ENCODE assay signal across 11 cellular contexts in the genomic region with DNA sequence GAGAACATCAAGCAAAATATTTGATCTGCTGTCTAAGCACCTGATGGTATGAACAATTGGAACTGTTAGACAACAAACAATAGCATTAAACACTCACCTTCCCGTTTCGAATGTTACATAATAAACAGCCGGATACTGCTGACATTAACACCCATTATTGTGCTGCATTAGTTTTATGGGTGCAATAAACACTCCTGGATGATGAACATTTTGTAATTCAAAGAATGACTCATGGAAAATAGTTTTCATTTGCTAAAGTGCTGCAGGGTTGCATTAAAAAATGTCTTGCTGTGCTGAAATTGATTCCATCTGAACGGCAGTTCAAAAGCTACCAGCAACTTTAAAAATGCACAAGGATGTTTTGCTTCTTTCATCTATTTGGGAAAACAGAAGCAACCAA.
DNase-seq lines count a peak whose midpoint lies in the region; ATAC-seq and TF ChIP-seq lines count a peak whose summit lies in the region.
"Had no signal": no experiment of that assay in that cellular context is flagged by ENCODE, and none has a peak within 500 bp of the region (broad histone marks: within the 10 kb centered on the region; RNA-seq: fewer than 3 reads in every experiment).

No MANE protein-coding gene starts in this region.

- peaks cover 47% of the 10 kb centered on the region for H3K4me1 ChIP-seq in osteoblast (ENCODE audit: insufficient read depth, low read length)

- H3K27ac Mint-ChIP-seq in activated naive CD8-positive, alpha-beta T cell treated with anti-CD3 and anti-CD28 coated beads, Interleukin-2, amount 50 U/mL, for 24 hours: no peak overlapping the region

- H3K9me3 ChIP-seq in osteoblast (ENCODE audit: low read depth, low read length): no peaks in the 10 kb centered on the region

- peak; percentile 6 for DNase-seq in ELR (ENCODE audit: low read depth)
- peak; percentile 29 for DNase-seq in NCI-H146 treated with DMSO at 0.1 percent for 48 hours (lab: John Stamatoyannopoulos, UW; ENCODE audit: unreplicated experiment)
- DNase-seq in astrocyte of the spinal cord (ENCODE audit: low read depth, low spot score): peak; percentile 63
- DNase-seq in osteoblast (ENCODE audit: insufficient read length, low spot score, missing footprints): no peak
- no peak for DNase-seq in cardiac septum (ENCODE audit: low spot score)
- no peak for DNase-seq in activated naive CD8-positive, alpha-beta T cell treated with anti-CD3 and anti-CD28 coated beads, Interleukin-2, amount 50 U/mL, for 24 hours
- DNase-seq in ureter (ENCODE audit: low spot score): no peak
- DNase-seq: activated CD4-positive, alpha-beta T cell treated with anti-CD3 and anti-CD28 coated beads, Interleukin-2, amount 50 U/mL, for 48 hours; IMR-90; T1000 had no signal

- H3K4me2 ChIP-seq in osteoblast (ENCODE audit: insufficient read depth, low read length): no peak overlapping the region

- peak overlapping the region; percentile 98 for H3K27ac ChIP-seq in osteoblast (ENCODE audit: low read depth, low read length)

- H2AFZ ChIP-seq in osteoblast (ENCODE audit: low read length): no peak overlapping the region

- intact Hi-C loops in cardiac septum (cut with DNase I): no loop called here

- TF ChIP-seq CTCF in astrocyte of the spinal cord (IDR thresholded peaks at IDR 0.05; ENCODE audit: low read depth, low read length) (no peak), osteoblast (IDR thresholded peaks at IDR 0.05; ENCODE audit: extremely low read depth, low read depth, low read length) (no peak)

- no peaks in the 10 kb centered on the region for H3K27me3 ChIP-seq in osteoblast (ENCODE audit: insufficient read depth, low read length)

- no peaks in the 10 kb centered on the region for H3K9me3 Mint-ChIP-seq in activated naive CD8-positive, alpha-beta T cell treated with anti-CD3 and anti-CD28 coated beads, Interleukin-2, amount 50 U/mL, for 24 hours
- H3K9me3 Mint-ChIP-seq: neural crest cell had no signal

- in situ Hi-C loops in astrocyte of the spinal cord (cut with HindIII; ENCODE audit: low sequenced_read_pairs): no loop called here

- no peaks in the 10 kb centered on the region for H4K20me1 ChIP-seq in osteoblast (ENCODE audit: insufficient read depth, low read length)

- H3K4me3 Mint-ChIP-seq in activated naive CD8-positive, alpha-beta T cell treated with anti-CD3 and anti-CD28 coated beads, Interleukin-2, amount 50 U/mL, for 24 hours: no peak overlapping the region
- H3K4me3 Mint-ChIP-seq: neural crest cell had no signal

- no peaks in the 10 kb centered on the region for H3K36me3 Mint-ChIP-seq in activated naive CD8-positive, alpha-beta T cell treated with anti-CD3 and anti-CD28 coated beads, Interleukin-2, amount 50 U/mL, for 24 hours (ENCODE audit: low read depth)

- peaks cover 5% of the 10 kb centered on the region for H3K27me3 Mint-ChIP-seq in activated naive CD8-positive, alpha-beta T cell treated with anti-CD3 and anti-CD28 coated beads, Interleukin-2, amount 50 U/mL, for 24 hours

- H3K4me1 Mint-ChIP-seq in activated naive CD8-positive, alpha-beta T cell treated with anti-CD3 and anti-CD28 coated beads, Interleukin-2, amount 50 U/mL, for 24 hours: no peaks in the 10 kb centered on the region

- H3K79me2 ChIP-seq in osteoblast (ENCODE audit: insufficient read depth, low read length): no peaks in the 10 kb centered on the region

- H3K36me3 ChIP-seq in osteoblast (ENCODE audit: insufficient read depth, low read length): no peaks in the 10 kb centered on the region

- ATAC-seq in activated naive CD8-positive, alpha-beta T cell treated with anti-CD3 and anti-CD28 coated beads, Interleukin-2, amount 50 U/mL, for 24 hours: no peak

- H3K4me3 ChIP-seq in astrocyte of the spinal cord (ENCODE audit: low read depth, low read length) (no peak overlapping the region), osteoblast (ENCODE audit: insufficient read depth, low read length) (no peak overlapping the region)

Comparison
In these comparisons a context has a peak if more than half of its experiments do, and no peak if none do; other contexts are left out.
1. DNase-seq: peak in ELR (single experiment), NCI-H146 treated with DMSO at 0.1 percent for 48 hours (single experiment) and astrocyte of the spinal cord (single experiment); none in osteoblast (single experiment), cardiac septum (single experiment), activated naive CD8-positive, alpha-beta T cell treated with anti-CD3 and anti-CD28 coated beads, Interleukin-2, amount 50 U/mL, for 24 hours (single experiment) and ureter (single experiment).